Comparison of ENCODE assay signal across 27 cellular contexts in genomic region chr21:35016517-35017188, GRCh38. TPM values are rescaled to one million over a fixed set of nuclear protein-coding genes. Genes with fewer than 3 reads are reported as not detected.
DNase-seq lines count a peak whose midpoint lies in the region; ATAC-seq and TF ChIP-seq lines count a peak whose summit lies in the region.
"Had no signal": no experiment of that assay in that cellular context is flagged by ENCODE, and none has a peak within 500 bp of the region (broad histone marks: within the 10 kb centered on the region; RNA-seq: fewer than 3 reads in every experiment).

No MANE protein-coding gene starts in this region.

- H3K9ac ChIP-seq in IMR-90 (ENCODE audit: low read depth, low read length): no peak overlapping the region

- no CpG with 5 or more reads among the region's 1 CpG for WGBS in IMR-90 (ENCODE audit: extremely low coverage in 2 of 2, insufficient read length in 1 of 2), 2 experiments

- no peaks in the 10 kb centered on the region for H3K36me3 ChIP-seq in IMR-90 (ENCODE audit: control insufficient read depth, insufficient read depth, low read length)
- H3K36me3 ChIP-seq: lower lobe of right lung, suprapubic skin, uterus had no signal

- in situ Hi-C loops in IMR-90 (cut with MboI; ENCODE audit: low sequenced_read_pairs): no loop called here

- H3K9me1 ChIP-seq in IMR-90 (ENCODE audit: insufficient read depth, low read length): peaks cover 8% of the 10 kb centered on the region

- no peak overlapping the region for H4K8ac ChIP-seq in IMR-90 (ENCODE audit: low read depth in 2 of 2, low read length in 2 of 2)

- no peaks in the 10 kb centered on the region for H3K9me3 Mint-ChIP-seq in activated T-cell treated with anti-CD3 and anti-CD28 coated beads, Interleukin-2, amount 50 U/mL, for 24 hours
- no peaks in the 10 kb centered on the region for H3K9me3 Mint-ChIP-seq in effector memory CD8-positive, alpha-beta T cell
- H3K9me3 Mint-ChIP-seq in stimulated activated memory B cell treated with anti-CD40 and anti-IgM and Interleukin-4, amounts not matched to agents 10 μg/mL and 1 μg/mL and 100 μg/mL, for 72 hours: no peaks in the 10 kb centered on the region
- H3K9me3 Mint-ChIP-seq: activated CD4-positive, alpha-beta memory T cell treated with anti-CD3 and anti-CD28 coated beads, Interleukin-2, amount 10 ng/mL, durations not matched to agents 7 days and 5 days; activated naive CD4-positive, alpha-beta T cell treated with anti-CD3 and anti-CD28 coated beads, Interleukin-2, amount 50 U/mL, for 72 hours; HFFc6; IgD-negative memory B cell; WTC11 had no signal

- intact Hi-C loops in IMR-90 (cut with micrococcal nuclease): no loop called here

- POLR2A ChIA-PET in IMR-90 (lab: Charles Lee; ENCODE audit: unreplicated experiment): no interaction called here

- H3K27ac Mint-ChIP-seq in activated T-cell treated with anti-CD3 and anti-CD28 coated beads, Interleukin-2, amount 50 U/mL, for 24 hours: peak overlapping the region; percentile 53
- H3K27ac Mint-ChIP-seq in effector memory CD8-positive, alpha-beta T cell: peak overlapping the region; percentile 75 to 85
- H3K27ac Mint-ChIP-seq in stimulated activated memory B cell treated with anti-CD40 and anti-IgM and Interleukin-4, amounts not matched to agents 10 μg/mL and 1 μg/mL and 100 μg/mL, for 72 hours: peak overlapping the region; percentile 78
- H3K27ac Mint-ChIP-seq: activated CD4-positive, alpha-beta memory T cell treated with anti-CD3 and anti-CD28 coated beads, Interleukin-2, amount 10 ng/mL, durations not matched to agents 7 days and 5 days; HFFc6; WTC11 had no signal

- no peak overlapping the region for H2BK120ac ChIP-seq in IMR-90 (ENCODE audit: low read depth, low read length)

- no peak overlapping the region for H3K56ac ChIP-seq in IMR-90 (ENCODE audit: extremely low read depth, insufficient read depth, low read length)

- no peaks in the 10 kb centered on the region for H4K20me1 ChIP-seq in IMR-90 (ENCODE audit: insufficient read depth, low read length)

- peaks cover 0 to 7% of the 10 kb centered on the region in 2 experiments; a peak in 1 of 4 replicates for H3K79me1 ChIP-seq in IMR-90 (ENCODE audit: low read depth in 1 of 2, low read length in 2 of 2)

- H3K14ac ChIP-seq in IMR-90 (replicated peaks; ENCODE audit: low read depth, low read length): no peak overlapping the region

- ATAC-seq in IMR-90 (ENCODE audit: low read depth): no peak
- ATAC-seq in effector memory CD8-positive, alpha-beta T cell (replicated peaks): no peak
- ATAC-seq in stimulated activated memory B cell treated with anti-CD40 and anti-IgM and Interleukin-4, amounts not matched to agents 10 μg/mL and 1 μg/mL and 100 μg/mL, for 72 hours: no peak
- ATAC-seq: activated naive CD4-positive, alpha-beta T cell treated with anti-CD3 and anti-CD28 coated beads, Interleukin-2, amount 50 U/mL, for 72 hours; lower lobe of right lung; WTC11 had no signal

- no peak overlapping the region for H2BK5ac ChIP-seq in IMR-90 (ENCODE audit: low read depth, low read length, poor library complexity, severe bottlenecking)

- no peak overlapping the region for H2AK9ac ChIP-seq in IMR-90 (replicated peaks; ENCODE audit: low read depth, low read length, poor library complexity)

- dilution Hi-C loops in IMR-90 (cut with HindIII; ENCODE audit: low sequenced_read_pairs, unreplicated experiment): no loop called here

- H3K4me2 ChIP-seq in IMR-90 (ENCODE audit: low read depth, low read length): no peak overlapping the region

- no peak overlapping the region for H3K4ac ChIP-seq in IMR-90 (ENCODE audit: low read depth, low read length)

- no peaks in the 10 kb centered on the region for H3K27me3 Mint-ChIP-seq in activated T-cell treated with anti-CD3 and anti-CD28 coated beads, Interleukin-2, amount 50 U/mL, for 24 hours
- no peaks in the 10 kb centered on the region for H3K27me3 Mint-ChIP-seq in effector memory CD8-positive, alpha-beta T cell
- no peaks in the 10 kb centered on the region for H3K27me3 Mint-ChIP-seq in stimulated activated memory B cell treated with anti-CD40 and anti-IgM and Interleukin-4, amounts not matched to agents 10 μg/mL and 1 μg/mL and 100 μg/mL, for 72 hours
- H3K27me3 Mint-ChIP-seq: activated CD4-positive, alpha-beta memory T cell treated with anti-CD3 and anti-CD28 coated beads, Interleukin-2, amount 10 ng/mL, durations not matched to agents 7 days and 5 days; IgD-negative memory B cell had no signal

- H2AFZ ChIP-seq in IMR-90 (replicated peaks; ENCODE audit: low read length, poor library complexity): no peak overlapping the region

- no peak for TF ChIP-seq CTCF in IMR-90 (conservative IDR thresholded peaks at IDR 0.05; ENCODE audit: low read depth, low read length)

- no peak overlapping the region for H4K5ac ChIP-seq in IMR-90 (ENCODE audit: low read depth, low read length)

- no peak for TF ChIP-seq RAD21 in IMR-90 (IDR thresholded peaks at IDR 0.05; ENCODE audit: low read length)

- no peak overlapping the region for H3K27ac ChIP-seq in IMR-90 (ENCODE audit: insufficient read depth, low read length)
- H3K27ac ChIP-seq: dorsolateral prefrontal cortex, lower lobe of right lung, psoas muscle, SK-N-MC, skin epidermis, suprapubic skin, uterus had no signal

- no peak overlapping the region for H2BK15ac ChIP-seq in IMR-90 (ENCODE audit: low read depth, low read length)

- H3K36me3 Mint-ChIP-seq in activated T-cell treated with anti-CD3 and anti-CD28 coated beads, Interleukin-2, amount 50 U/mL, for 24 hours (ENCODE audit: low read depth): peaks cover 25% of the 10 kb centered on the region
- H3K36me3 Mint-ChIP-seq in effector memory CD8-positive, alpha-beta T cell (ENCODE audit: insufficient read depth): peaks cover 22% of the 10 kb centered on the region
- peaks cover 42% of the 10 kb centered on the region for H3K36me3 Mint-ChIP-seq in stimulated activated memory B cell treated with anti-CD40 and anti-IgM and Interleukin-4, amounts not matched to agents 10 μg/mL and 1 μg/mL and 100 μg/mL, for 72 hours
- H3K36me3 Mint-ChIP-seq: activated naive CD4-positive, alpha-beta T cell treated with anti-CD3 and anti-CD28 coated beads, Interleukin-2, amount 50 U/mL, for 72 hours; WTC11 had no signal

- no peak for DNase-seq in activated T-cell treated with anti-CD3 and anti-CD28 coated beads, Interleukin-2, amount 50 U/mL, for 24 hours
- no peak for DNase-seq in activated T-cell treated with anti-CD3 and anti-CD28 coated beads, Interleukin-2, amount 50 U/mL, for 1 hour
- DNase-seq in IMR-90 (no peak), NCI-H1417 treated with DMSO at 0.1 percent for 48 hours (lab: John Stamatoyannopoulos, UW) (no peak), mucosa of gallbladder (ENCODE audit: low spot score) (no peak)
- no peak for DNase-seq in effector memory CD8-positive, alpha-beta T cell
- DNase-seq in activated CD4-positive, CD25-positive, alpha-beta regulatory T cell treated with anti-CD3 and anti-CD28 coated beads, Interleukin-2, amount 50 U/mL, for 72 hours: no peak
- DNase-seq: activated CD4-positive, alpha-beta memory T cell treated with anti-CD3 and anti-CD28 coated beads, Interleukin-2, amount 10 ng/mL, durations not matched to agents 7 days and 5 days; cerebellar nuclear complex; dorsolateral prefrontal cortex; HFFc6; lower lobe of right lung; NCI-H1105; NCI-H2029 treated with DMSO at 0.1 percent for 48 hours; NCI-H774; psoas muscle; RPMI8226; T-helper 9 cell; uterus had no signal

- H3K4me3 Mint-ChIP-seq in activated T-cell treated with anti-CD3 and anti-CD28 coated beads, Interleukin-2, amount 50 U/mL, for 24 hours: no peak overlapping the region
- H3K4me3 Mint-ChIP-seq in effector memory CD8-positive, alpha-beta T cell: no peak overlapping the region
- H3K4me3 Mint-ChIP-seq in stimulated activated memory B cell treated with anti-CD40 and anti-IgM and Interleukin-4, amounts not matched to agents 10 μg/mL and 1 μg/mL and 100 μg/mL, for 72 hours: no peak overlapping the region
- H3K4me3 Mint-ChIP-seq: activated CD4-positive, alpha-beta memory T cell treated with anti-CD3 and anti-CD28 coated beads, Interleukin-2, amount 10 ng/mL, durations not matched to agents 7 days and 5 days; HFFc6; IgD-negative memory B cell; WTC11 had no signal

- peaks cover 93% of the 10 kb centered on the region for H3K4me1 Mint-ChIP-seq in activated T-cell treated with anti-CD3 and anti-CD28 coated beads, Interleukin-2, amount 50 U/mL, for 24 hours (ENCODE audit: low read depth)
- H3K4me1 Mint-ChIP-seq in effector memory CD8-positive, alpha-beta T cell (ENCODE audit: low read depth in 2 of 2): peaks cover 53 to 83% of the 10 kb centered on the region in 2 donors
- H3K4me1 Mint-ChIP-seq in stimulated activated memory B cell treated with anti-CD40 and anti-IgM and Interleukin-4, amounts not matched to agents 10 μg/mL and 1 μg/mL and 100 μg/mL, for 72 hours: peaks cover 55% of the 10 kb centered on the region
- H3K4me1 Mint-ChIP-seq: WTC11 had no signal

- no TSS peak for BruUV-seq in IMR-90 (replicated peaks; lab: Mats Ljungman, UMichigan)

- CTCF ChIA-PET in IMR-90 (lab: Yijun Ruan, JAX): interaction anchor here (0.6 kb wide), 1 partner anchor 30 kb away, joined by 3 read pairs; no protein-coding TSS in a partner anchor

- no peak overlapping the region for H3K18ac ChIP-seq in IMR-90 (ENCODE audit: low read depth, low read length)

- 0 out of 2 replicates have a peak overlapping the region, but pooled peaks have one; percentile 17 for H2AK5ac ChIP-seq in IMR-90 (ENCODE audit: low read depth, low read length)

- H3K4me3 ChIP-seq in IMR-90 (ENCODE audit: insufficient read depth, low read depth, low read length): no peak overlapping the region
- H3K4me3 ChIP-seq: dorsolateral prefrontal cortex, lower lobe of right lung, psoas muscle, SK-N-MC, skin epidermis, suprapubic skin, uterus had no signal

- H3K27me3 ChIP-seq in IMR-90 (ENCODE audit: control insufficient read depth, insufficient read depth, low read length): no peaks in the 10 kb centered on the region
- H3K27me3 ChIP-seq: suprapubic skin, uterus had no signal

- no peak overlapping the region for H2BK20ac ChIP-seq in IMR-90 (ENCODE audit: low read depth, low read length)

- H4K91ac ChIP-seq in IMR-90 (ENCODE audit: insufficient read depth, low read depth, low read length): no peak overlapping the region

- TF ChIP-seq POLR2A in IMR-90 (IDR thresholded peaks at IDR 0.05; ENCODE audit: low read depth, low read length): no peak

- no peaks in the 10 kb centered on the region for H3K9me3 ChIP-seq in IMR-90 (ENCODE audit: control insufficient read depth, insufficient read depth, low read length)
- H3K9me3 ChIP-seq: lower lobe of right lung, psoas muscle, suprapubic skin, uterus had no signal

- peaks cover 3% of the 10 kb centered on the region for H3K4me1 ChIP-seq in IMR-90 (ENCODE audit: control insufficient read depth, insufficient read depth, low read length)
- H3K4me1 ChIP-seq: lower lobe of right lung, psoas muscle, suprapubic skin, uterus had no signal

- H3K23ac ChIP-seq in IMR-90 (ENCODE audit: low read depth, low read length): no peak overlapping the region

TF ChIP-seq in IMR-90, 13 proteins besides CTCF, POLR2A, EP300 and RAD21 (continues in another document):
- no peak for TF ChIP-seq BHLHE40 (IDR thresholded peaks at IDR 0.05; ENCODE audit: low read depth, low read length)
- TF ChIP-seq MAFK (IDR thresholded peaks at IDR 0.05; ENCODE audit: low read depth, low read length): no peak

RNA-seq across cellular contexts. Expression of gene RUNX1, which starts 32.4 kb away (rescaled TPM):
- total RNA-seq in IMR-90 (2012; rRNA removed) (16.7 and 56.5 TPM in 2 replicates), mucosa of gallbladder (35.1 TPM)
- 34.5 and 45.0 TPM in 2 replicates for polyA plus RNA-seq in IMR-90 (2012; rRNA removed)
- 33.2 and 58.6 TPM in 2 replicates for polyA plus RNA-seq in IMR-90 (2012; cell fraction: cytosol; rRNA removed)
- polyA plus RNA-seq in IMR-90 (2012; cell fraction: nucleus; rRNA removed; ENCODE audit: low replicate concordance): 85.5 and 137 TPM in 2 replicates
- total RNA-seq: G401 had no signal
